1 cellular context compared by ENCODE assay signal in the genomic region with DNA sequence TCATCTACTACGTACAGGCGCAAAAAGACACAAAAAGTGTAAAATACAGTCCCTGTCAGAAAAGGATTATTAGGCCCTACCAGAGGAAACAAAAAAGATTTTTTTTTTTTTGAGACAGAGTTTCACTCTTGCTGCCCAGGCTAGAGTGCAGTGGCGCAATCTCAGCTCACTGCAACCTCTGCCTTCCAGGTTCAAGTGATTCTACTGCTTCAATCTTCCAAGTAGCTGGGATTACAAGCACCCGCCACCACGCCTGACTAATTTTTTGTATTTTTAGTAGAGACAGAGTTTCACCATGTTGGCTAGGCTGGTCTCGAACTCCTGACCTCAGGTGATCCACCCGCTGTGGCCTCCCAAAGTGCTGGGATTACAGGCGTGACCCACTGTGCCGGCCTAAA.
TF ChIP-seq lines count a peak whose summit lies in the region.

No MANE protein-coding gene starts in this region.

TF ChIP-seq in HepG2, 621 proteins besides CTCF, POLR2A, EP300 and RAD21:
- TF ChIP-seq CEBPB (IDR thresholded peaks at IDR 0.05; ENCODE audit: borderline replicate concordance, low read depth, low read length) (0 out of 2 replicates have a peak, but pooled peaks have one; percentile 1), CEBPG (CRISPR knock-in tag; IDR thresholded peaks at IDR 0.05) (peak; percentile 25; the same call in 1 of the 2 replicates)
